12 cellular contexts compared by ENCODE assay signal in genomic region chr17:3890893-3891219, GRCh38. TPM values are rescaled to one million over a fixed set of nuclear protein-coding genes. Genes with fewer than 3 reads are reported as not detected.
DNase-seq lines count a peak whose midpoint lies in the region; ATAC-seq and TF ChIP-seq lines count a peak whose summit lies in the region.
"Had no signal": no experiment of that assay in that cellular context is flagged by ENCODE, and none has a peak within 500 bp of the region (broad histone marks: within the 10 kb centered on the region; RNA-seq: fewer than 3 reads in every experiment).

No MANE protein-coding gene starts in this region.

- H3K9me3 Mint-ChIP-seq in MCF 10A (ENCODE audit: unreplicated experiment) (no peaks in the 10 kb centered on the region), mesothelial cell of epicardium (no peaks in the 10 kb centered on the region)
- no peaks in the 10 kb centered on the region for H3K9me3 Mint-ChIP-seq in activated T-helper 17 cell treated with anti-CD3 and anti-CD28 coated beads, Interleukin-2, amount 50 U/mL, for 72 hours
- H3K9me3 Mint-ChIP-seq: H9 had no signal

- H3K4me1 Mint-ChIP-seq in MCF 10A (ENCODE audit: insufficient read depth, unreplicated experiment) (peaks cover 51% of the 10 kb centered on the region), mesothelial cell of epicardium (peaks cover 43% of the 10 kb centered on the region)
- peaks cover 36% of the 10 kb centered on the region for H3K4me1 Mint-ChIP-seq in activated T-helper 17 cell treated with anti-CD3 and anti-CD28 coated beads, Interleukin-2, amount 50 U/mL, for 72 hours

- CTCF ChIA-PET in MCF 10A (lab: Yijun Ruan, JAX) = interaction anchor here (0.7 kb wide), 2 partner anchors 23 to 46 kb away, joined by 3 to 4 read pairs; no protein-coding TSS in a partner anchor

- no peak overlapping the region for H3K27ac Mint-ChIP-seq in MCF 10A (ENCODE audit: low read depth, unreplicated experiment)
- no peak overlapping the region for H3K27ac Mint-ChIP-seq in activated T-helper 17 cell treated with anti-CD3 and anti-CD28 coated beads, Interleukin-2, amount 50 U/mL, for 72 hours
- H3K27ac Mint-ChIP-seq in mesothelial cell of epicardium = no peak overlapping the region
- H3K27ac Mint-ChIP-seq: H9 had no signal

- no peak overlapping the region for H3K4me3 ChIP-seq in breast epithelium
- no peak overlapping the region for H3K4me3 ChIP-seq in uterus

- DNase-seq in MCF 10A (ENCODE audit: unreplicated experiment) (no peak), breast epithelium (ENCODE audit: low spot score in 2 of 2) (no peak), mesothelial cell of epicardium (ENCODE audit: low spot score in 2 of 2, unreplicated experiment in 2 of 2) (no peak), uterus (no peak), NCI-H2196 treated with DMSO at 0.1 percent for 48 hours (lab: John Stamatoyannopoulos, UW; ENCODE audit: unreplicated experiment) (no peak), NCI-H748 treated with DMSO at 0.1 percent for 48 hours (lab: John Stamatoyannopoulos, UW) (no peak)
- DNase-seq: activated CD4-positive, CD25-positive, alpha-beta regulatory T cell; foreskin keratinocyte; H9; NCI-H1048 had no signal

- H3K4me3 Mint-ChIP-seq in MCF 10A (ENCODE audit: unreplicated experiment) = peak overlapping the region; percentile 72
- peak overlapping the region; percentile 68 for H3K4me3 Mint-ChIP-seq in activated T-helper 17 cell treated with anti-CD3 and anti-CD28 coated beads, Interleukin-2, amount 50 U/mL, for 72 hours
- peak overlapping the region; percentile 64 for H3K4me3 Mint-ChIP-seq in mesothelial cell of epicardium

- H3K27ac ChIP-seq in breast epithelium = peak overlapping the region in 1 of 2 donors; percentile 92
- H3K27ac ChIP-seq in uterus = peak overlapping the region; percentile 96 to 97

- no peaks in the 10 kb centered on the region for H3K27me3 ChIP-seq in breast epithelium
- no peaks in the 10 kb centered on the region for H3K27me3 ChIP-seq in uterus

- H3K36me3 ChIP-seq in breast epithelium (no peaks in the 10 kb centered on the region), uterus (no peaks in the 10 kb centered on the region)

- TF ChIP-seq POLR2A in breast epithelium (IDR thresholded peaks at IDR 0.05) (no peak), uterus (IDR thresholded peaks at IDR 0.05) (no peak)

- intact Hi-C loops in MCF 10A (cut with micrococcal nuclease) (no loop called here), breast epithelium (cut with DNase I; ENCODE audit: low total_unique reads) (no loop called here), uterus (cut with DNase I; ENCODE audit: low total_unique reads) (no loop called here)

- H3K4me1 ChIP-seq in breast epithelium (peaks cover 26 to 27% of the 10 kb centered on the region in 2 donors), uterus (peaks cover 8 to 41% of the 10 kb centered on the region in 2 donors)

- BruUV-seq in MCF 10A (replicated peaks; lab: Mats Ljungman, UMichigan) = no TSS peak

- H3K9me3 ChIP-seq in breast epithelium (no peaks in the 10 kb centered on the region), uterus (no peaks in the 10 kb centered on the region)

- no peak for ATAC-seq in activated T-helper 17 cell treated with anti-CD3 and anti-CD28 coated beads, Interleukin-2, amount 50 U/mL, for 72 hours (replicated peaks)
- ATAC-seq in GM21786 (IDR thresholded peaks at IDR 0.05; ENCODE audit: unreplicated experiment) = no peak

- H3K27me3 Mint-ChIP-seq in MCF 10A (ENCODE audit: insufficient read depth, unreplicated experiment) (no peaks in the 10 kb centered on the region), mesothelial cell of epicardium (ENCODE audit: low read depth) (peaks cover 22% of the 10 kb centered on the region)
- no peaks in the 10 kb centered on the region for H3K27me3 Mint-ChIP-seq in activated T-helper 17 cell treated with anti-CD3 and anti-CD28 coated beads, Interleukin-2, amount 50 U/mL, for 72 hours

- POLR2A ChIA-PET in MCF 10A (lab: Yijun Ruan, JAX) = interaction anchor here (0.6 to 1.4 kb wide), 9 partner anchors 10 to 1834 kb away, joined by 3 to 10 read pairs (median 3); partner anchors contain the start of genes CYB5D2 and ZZEF1

- no peak for TF ChIP-seq CTCF in MCF 10A (IDR thresholded peaks at IDR 0.05; ENCODE audit: unreplicated experiment)
- TF ChIP-seq CTCF in breast epithelium (IDR thresholded peaks at IDR 0.05) = no peak
- no peak for TF ChIP-seq CTCF in mesothelial cell of epicardium (IDR thresholded peaks at IDR 0.05; ENCODE audit: unreplicated experiment)
- no peak for TF ChIP-seq CTCF in uterus (IDR thresholded peaks at IDR 0.05)

- peaks cover 12% of the 10 kb centered on the region for H3K36me3 Mint-ChIP-seq in MCF 10A (ENCODE audit: insufficient read depth, unreplicated experiment)
- H3K36me3 Mint-ChIP-seq in activated T-helper 17 cell treated with anti-CD3 and anti-CD28 coated beads, Interleukin-2, amount 50 U/mL, for 72 hours (ENCODE audit: low read depth) = no peaks in the 10 kb centered on the region
- no peaks in the 10 kb centered on the region for H3K36me3 Mint-ChIP-seq in mesothelial cell of epicardium

RNA-seq across cellular contexts. Expression of gene CAMKK1, which starts 2.0 kb away (rescaled TPM):
- total RNA-seq in MCF 10A (2022) (3.8 and 4.3 TPM in 2 replicates), breast epithelium (1 to 10 TPM; 3.0 to 7.8 (median 6.9) TPM), mesothelial cell of epicardium (3.8 to 4.3 TPM (median 4.3 TPM) in 3 replicates), uterus (10 to 100 TPM in 1 of 4 donors, 1 to 10 TPM in 3; 2.6 to 37.6 (median 6.4) TPM)
- 1 to 10 TPM; 4.0 to 4.9 TPM for total RNA-seq in activated T-helper 17 cell treated with anti-CD3 and anti-CD28 coated beads, Interleukin-2, amount 50 U/mL, for 72 hours

RNA-seq across cellular contexts. Expression of gene P2RX1, which starts 25.4 kb away (rescaled TPM):
- not detected in 2 replicates for total RNA-seq in MCF 10A (2022)
- total RNA-seq in breast epithelium = 1 to 10 TPM; 1.2 to 3.5 (median 2.0) TPM
- total RNA-seq in activated T-helper 17 cell treated with anti-CD3 and anti-CD28 coated beads, Interleukin-2, amount 50 U/mL, for 72 hours = 1 to 10 TPM in 1 of 2 donors, not detected in 1; 1.6 TPM
- 0.16 to 0.22 TPM (median 0.18 TPM) in 3 replicates for total RNA-seq in mesothelial cell of epicardium
- 10 to 100 TPM in 2 of 4 donors, 1 to 10 TPM in 2; 1.2 to 18.8 (median 9.9) TPM for total RNA-seq in uterus
- total RNA-seq: foreskin keratinocyte, H9 had no signal

RNA-seq across cellular contexts. Expression of gene NCBP3, which starts 44.8 kb away (rescaled TPM):
- total RNA-seq in MCF 10A (2022) (47.1 and 52.5 TPM in 2 replicates), breast epithelium (10 to 100 TPM; 21.6 to 34.1 (median 25.9) TPM), mesothelial cell of epicardium (88.8 to 97.0 TPM (median 91.4 TPM) in 3 replicates), uterus (10 to 100 TPM; 16.5 to 46.7 (median 30.1) TPM)
- total RNA-seq in activated T-helper 17 cell treated with anti-CD3 and anti-CD28 coated beads, Interleukin-2, amount 50 U/mL, for 72 hours = 10 to 100 TPM; 30.8 to 40.4 TPM
